In the genomic region with DNA sequence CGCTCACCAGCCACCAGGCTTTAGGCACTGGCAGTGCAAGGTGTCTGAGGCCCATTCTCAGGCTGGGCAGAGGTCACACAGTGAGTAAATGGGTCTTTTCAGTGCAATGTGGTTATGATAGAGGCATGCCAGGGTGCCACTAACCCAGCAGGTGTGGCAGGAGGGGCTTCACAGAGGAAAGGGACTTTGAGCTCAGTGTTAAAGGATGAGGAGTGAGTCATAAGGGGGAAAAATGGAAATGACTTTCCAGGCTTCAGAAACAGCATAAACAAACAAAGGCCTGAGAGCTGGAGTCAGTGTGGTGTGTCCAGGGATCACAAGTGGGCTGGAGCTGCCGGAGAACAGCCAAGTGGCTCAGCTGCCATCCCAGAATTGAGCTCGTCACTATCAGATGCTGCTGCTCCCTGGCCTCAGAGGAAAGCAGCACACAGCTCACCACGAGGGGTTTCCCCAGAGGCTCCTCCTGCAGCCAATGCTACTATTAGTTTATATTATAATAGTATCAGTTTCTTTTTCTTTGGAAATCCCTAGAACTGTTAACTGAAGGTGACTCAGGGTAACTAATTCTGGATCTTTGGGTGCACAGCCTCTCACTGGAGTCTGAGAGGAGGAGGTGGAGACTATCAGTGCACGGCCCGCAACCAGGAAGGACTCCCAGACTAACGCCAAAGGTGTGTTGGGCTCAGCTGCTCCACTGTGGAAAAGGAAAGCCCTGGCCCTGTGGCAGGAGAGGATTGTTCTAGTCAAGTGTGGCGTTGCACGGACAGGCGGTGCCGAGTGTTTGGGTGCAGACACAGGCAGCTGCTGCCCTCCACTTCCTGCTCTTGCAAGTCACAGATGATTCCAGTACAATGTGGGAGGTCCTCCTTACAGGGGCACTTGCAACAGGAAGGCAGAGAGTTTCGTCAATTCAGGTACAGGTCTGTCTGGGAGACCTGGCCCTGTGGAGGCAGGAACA, we compare ENCODE assay signal across 1 cellular context.
TF ChIP-seq lines count a peak whose summit lies in the region.

No MANE protein-coding gene starts in this region.

TF ChIP-seq in WTC11, 78 proteins besides CTCF, POLR2A, EP300 and RAD21 (continued from another document):
- TF ChIP-seq, protein P1, sequence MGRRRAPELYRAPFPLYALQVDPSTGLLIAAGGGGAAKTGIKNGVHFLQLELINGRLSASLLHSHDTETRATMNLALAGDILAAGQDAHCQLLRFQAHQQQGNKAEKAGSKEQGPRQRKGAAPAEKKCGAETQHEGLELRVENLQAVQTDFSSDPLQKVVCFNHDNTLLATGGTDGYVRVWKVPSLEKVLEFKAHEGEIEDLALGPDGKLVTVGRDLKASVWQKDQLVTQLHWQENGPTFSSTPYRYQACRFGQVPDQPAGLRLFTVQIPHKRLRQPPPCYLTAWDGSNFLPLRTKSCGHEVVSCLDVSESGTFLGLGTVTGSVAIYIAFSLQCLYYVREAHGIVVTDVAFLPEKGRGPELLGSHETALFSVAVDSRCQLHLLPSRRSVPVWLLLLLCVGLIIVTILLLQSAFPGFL (CRISPR knock-in tag; IDR thresholded peaks at IDR 0.05; ENCODE audit: borderline replicate concordance): no peak
- TF ChIP-seq, protein P2, sequence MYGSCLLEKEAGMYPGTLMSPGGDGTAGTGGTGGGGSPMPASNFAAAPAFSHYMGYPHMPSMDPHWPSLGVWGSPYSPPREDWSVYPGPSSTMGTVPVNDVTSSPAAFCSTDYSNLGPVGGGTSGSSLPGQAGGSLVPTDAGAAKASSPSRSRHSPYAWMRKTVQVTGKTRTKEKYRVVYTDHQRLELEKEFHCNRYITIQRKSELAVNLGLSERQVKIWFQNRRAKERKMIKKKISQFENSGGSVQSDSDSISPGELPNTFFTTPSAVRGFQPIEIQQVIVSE (CRISPR knock-in tag; IDR thresholded peaks at IDR 0.05; ENCODE audit: borderline replicate concordance): no peak
